8 cellular contexts compared by ENCODE assay signal in the genomic region with DNA sequence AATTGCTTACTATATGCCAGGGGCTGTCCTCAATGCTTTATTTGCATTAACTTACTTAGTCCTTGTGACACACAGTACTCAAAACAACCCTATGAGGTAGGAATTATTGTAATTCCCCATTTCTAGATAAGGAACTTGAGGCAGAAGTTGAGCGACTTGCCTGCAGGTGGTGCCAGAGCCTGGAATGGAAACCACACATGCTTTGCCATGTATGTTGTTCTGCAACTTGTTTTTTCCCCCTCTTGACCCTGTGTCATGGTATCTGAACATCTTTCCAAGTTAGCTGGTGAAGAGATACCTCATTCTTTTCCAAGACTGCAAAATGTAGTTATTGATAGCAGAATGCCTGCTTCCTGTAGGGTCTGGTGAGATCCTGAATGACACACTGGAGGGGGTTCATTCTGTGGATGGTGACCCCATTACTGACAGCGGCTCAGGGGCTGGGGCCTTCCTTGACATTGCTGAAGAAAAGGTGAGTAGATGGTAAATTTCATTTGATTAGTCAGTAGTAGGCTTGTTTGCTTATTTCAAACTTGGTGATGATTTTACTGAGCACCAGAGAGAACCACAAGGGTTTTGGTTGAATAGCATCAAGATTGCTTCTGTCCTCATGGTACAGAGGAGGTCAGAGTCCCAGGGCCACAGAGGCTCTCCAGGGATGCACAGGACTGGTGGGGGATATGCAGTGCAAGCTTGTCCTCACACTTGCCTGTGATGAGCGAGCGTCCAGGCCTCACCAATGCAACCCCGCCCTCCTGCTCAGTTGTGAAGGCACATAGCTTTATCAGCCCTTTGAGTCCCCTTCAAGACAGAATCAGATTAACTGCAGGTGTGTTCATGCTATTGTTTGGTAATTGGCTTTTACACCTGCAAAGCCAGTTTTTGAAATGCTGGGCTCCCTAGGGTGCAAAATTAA. TPM values are rescaled to one million over a fixed set of nuclear protein-coding genes. Genes with fewer than 3 reads are reported as not detected.
DNase-seq lines count a peak whose midpoint lies in the region; ATAC-seq and TF ChIP-seq lines count a peak whose summit lies in the region.

No MANE protein-coding gene starts in this region.

- peaks cover 22% of the 10 kb centered on the region for H3K27me3 Mint-ChIP-seq in activated CD8-positive, alpha-beta T cell treated with anti-CD3 and anti-CD28 coated beads, Interleukin-2, amount 10 ng/mL, durations not matched to agents 7 days and 5 days (ENCODE audit: low read depth)
- peaks cover 0 to 16% of the 10 kb centered on the region in 2 donors for H3K27me3 Mint-ChIP-seq in natural killer cell treated with Interleukin-12 subunit alpha and Interleukin-12 subunit beta and Interleukin-15 and Interleukin-18, amount 100 ng/mL, for 72 hours

- intact Hi-C loops in upper lobe of right lung (cut with DNase I) = loop anchor here (10.0 kb wide), 1 partner anchor 144 kb away; no protein-coding TSS in a partner anchor

- no peaks in the 10 kb centered on the region for H3K9me3 Mint-ChIP-seq in activated CD8-positive, alpha-beta T cell treated with anti-CD3 and anti-CD28 coated beads, Interleukin-2, amount 10 ng/mL, durations not matched to agents 7 days and 5 days (ENCODE audit: insufficient read depth)
- no peaks in the 10 kb centered on the region for H3K9me3 Mint-ChIP-seq in natural killer cell treated with Interleukin-12 subunit alpha and Interleukin-12 subunit beta and Interleukin-15 and Interleukin-18, amount 100 ng/mL, for 72 hours

- H3K36me3 Mint-ChIP-seq in activated CD8-positive, alpha-beta T cell treated with anti-CD3 and anti-CD28 coated beads, Interleukin-2, amount 10 ng/mL, durations not matched to agents 7 days and 5 days (ENCODE audit: low read depth) = no peaks in the 10 kb centered on the region
- no peaks in the 10 kb centered on the region for H3K36me3 Mint-ChIP-seq in natural killer cell treated with Interleukin-12 subunit alpha and Interleukin-12 subunit beta and Interleukin-15 and Interleukin-18, amount 100 ng/mL, for 72 hours

- no peak overlapping the region for H3K4me3 ChIP-seq in upper lobe of right lung

- DNase-seq in EL = peak; percentile 71
- DNase-seq in NCI-H748 (lab: John Stamatoyannopoulos, UW; ENCODE audit: unreplicated experiment) = peak; percentile 88
- DNase-seq in activated CD8-positive, alpha-beta T cell treated with anti-CD3 and anti-CD28 coated beads, Interleukin-2, amount 10 ng/mL, durations not matched to agents 7 days and 5 days = peak; percentile 80
- DNase-seq in epidermal melanocyte (ENCODE audit: insufficient read length, low spot score) = peak; percentile 46
- DNase-seq in natural killer cell treated with Interleukin-12 subunit alpha and Interleukin-12 subunit beta and Interleukin-15 and Interleukin-18, amount 100 ng/mL, for 72 hours (ENCODE audit: low spot score) = no peak
- DNase-seq in upper lobe of right lung = no peak

- H3K9me3 ChIP-seq in upper lobe of right lung = no peaks in the 10 kb centered on the region

- peaks cover 11% of the 10 kb centered on the region for H3K4me1 ChIP-seq in upper lobe of right lung

- CTCF ChIA-PET in activated CD8-positive, alpha-beta T cell treated with anti-CD3 and anti-CD28 coated beads, Interleukin-2, amount 10 ng/mL, durations not matched to agents 7 days and 5 days (lab: Charles Lee) = interaction anchor here (0.7 to 11.3 kb wide), 20 partner anchors 10 to 186 kb away, joined by 3 to 246 read pairs (median 6); partner anchors contain the start of gene TGFBR1

- POLR2A ChIA-PET in activated CD8-positive, alpha-beta T cell treated with anti-CD3 and anti-CD28 coated beads, Interleukin-2, amount 10 ng/mL, durations not matched to agents 7 days and 5 days (lab: Charles Lee) = interaction anchor here (1.2 to 1.7 kb wide), 3 partner anchors 103 to 140 kb away, joined by 4 to 5 read pairs (median 5); no protein-coding TSS in a partner anchor

- no peak overlapping the region for H3K27ac ChIP-seq in upper lobe of right lung

- peak; percentile 48 for ATAC-seq in HG02885 (IDR thresholded peaks at IDR 0.05; ENCODE audit: poor library complexity, unreplicated experiment)
- ATAC-seq in activated CD8-positive, alpha-beta T cell treated with anti-CD3 and anti-CD28 coated beads, Interleukin-2, amount 10 ng/mL, durations not matched to agents 7 days and 5 days = peak; percentile 79
- ATAC-seq in natural killer cell treated with Interleukin-12 subunit alpha and Interleukin-12 subunit beta and Interleukin-15 and Interleukin-18, amount 100 ng/mL, for 72 hours = peak; percentile 51 to 64
- peak; percentile 74 for ATAC-seq in upper lobe of right lung
- no peak for ATAC-seq in HG03378 (IDR thresholded peaks at IDR 0.05; ENCODE audit: unreplicated experiment)

- H3K27me3 ChIP-seq in upper lobe of right lung = no peaks in the 10 kb centered on the region

- peak overlapping the region; percentile 35 for H3K27ac Mint-ChIP-seq in activated CD8-positive, alpha-beta T cell treated with anti-CD3 and anti-CD28 coated beads, Interleukin-2, amount 10 ng/mL, durations not matched to agents 7 days and 5 days
- peak overlapping the region in 1 of 2 donors; percentile 60 for H3K27ac Mint-ChIP-seq in natural killer cell treated with Interleukin-12 subunit alpha and Interleukin-12 subunit beta and Interleukin-15 and Interleukin-18, amount 100 ng/mL, for 72 hours

- no peak overlapping the region for H3K4me3 Mint-ChIP-seq in activated CD8-positive, alpha-beta T cell treated with anti-CD3 and anti-CD28 coated beads, Interleukin-2, amount 10 ng/mL, durations not matched to agents 7 days and 5 days
- no peak overlapping the region for H3K4me3 Mint-ChIP-seq in natural killer cell treated with Interleukin-12 subunit alpha and Interleukin-12 subunit beta and Interleukin-15 and Interleukin-18, amount 100 ng/mL, for 72 hours

- peak; percentile 72 for TF ChIP-seq CTCF in upper lobe of right lung (IDR thresholded peaks at IDR 0.05)

- H3K36me3 ChIP-seq in upper lobe of right lung = no peaks in the 10 kb centered on the region

- peaks cover 40% of the 10 kb centered on the region for H3K4me1 Mint-ChIP-seq in activated CD8-positive, alpha-beta T cell treated with anti-CD3 and anti-CD28 coated beads, Interleukin-2, amount 10 ng/mL, durations not matched to agents 7 days and 5 days (ENCODE audit: low read depth)
- peaks cover 16 to 30% of the 10 kb centered on the region in 2 donors for H3K4me1 Mint-ChIP-seq in natural killer cell treated with Interleukin-12 subunit alpha and Interleukin-12 subunit beta and Interleukin-15 and Interleukin-18, amount 100 ng/mL, for 72 hours (ENCODE audit: low read depth in 2 of 2)

RNA-seq across cellular contexts. Expression of gene COL15A1, which starts 57.0 kb away (rescaled TPM):
- total RNA-seq in activated CD8-positive, alpha-beta T cell treated with anti-CD3 and anti-CD28 coated beads, Interleukin-2, amount 10 ng/mL, durations not matched to agents 7 days and 5 days = under 1 TPM; 0.37 to 0.76 TPM
- under 1 TPM; 0.14 to 0.47 TPM for total RNA-seq in natural killer cell treated with Interleukin-12 subunit alpha and Interleukin-12 subunit beta and Interleukin-15 and Interleukin-18, amount 100 ng/mL, for 72 hours
- total RNA-seq in upper lobe of right lung = 8.0 TPM

Comparison
In these comparisons a context has a peak if more than half of its experiments do, and no peak if none do; other contexts are left out.
1. DNase-seq: peak in EL (single experiment), NCI-H748 (single experiment), activated CD8-positive, alpha-beta T cell treated with anti-CD3 and anti-CD28 coated beads, Interleukin-2, amount 10 ng/mL, durations not matched to agents 7 days and 5 days (single experiment) and epidermal melanocyte (single experiment); none in natural killer cell treated with Interleukin-12 subunit alpha and Interleukin-12 subunit beta and Interleukin-15 and Interleukin-18, amount 100 ng/mL, for 72 hours (single experiment) and upper lobe of right lung (single experiment).